29 cellular contexts compared by ENCODE assay signal in the genomic region with DNA sequence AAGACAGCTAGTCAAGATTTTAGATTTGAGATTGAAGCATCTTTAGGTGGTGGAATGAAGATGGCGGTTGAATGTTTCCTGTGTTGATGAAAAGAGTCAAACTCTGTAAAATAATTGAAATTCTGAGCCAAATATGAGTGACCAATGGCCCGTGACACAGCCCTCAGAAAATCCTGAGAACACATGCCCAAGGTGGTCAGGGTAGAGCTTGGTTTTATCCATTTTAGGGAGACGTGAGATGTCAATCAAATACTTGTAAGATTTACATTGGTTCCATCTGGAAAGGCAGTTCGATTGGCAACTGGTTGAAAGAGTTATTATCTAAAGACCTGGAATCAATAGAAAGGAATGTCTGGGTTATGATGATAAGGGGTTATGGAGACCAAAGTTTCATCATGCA.
"Had no signal": no experiment of that assay in that cellular context is flagged by ENCODE, and none has a peak within 500 bp of the region (broad histone marks: within the 10 kb centered on the region; RNA-seq: fewer than 3 reads in every experiment).

No MANE protein-coding gene starts in this region.

- H3K36me3 ChIP-seq: colonic mucosa, esophagus muscularis mucosa, esophagus squamous epithelium, gastrocnemius medialis, gastroesophageal sphincter, heart left ventricle, heart right ventricle had no signal

- DNase-seq: colonic mucosa; cortex of kidney; dermis blood vessel endothelial cell; dorsolateral prefrontal cortex; effector CD4-positive, alpha-beta T cell; effector CD8-positive, alpha-beta T cell; effector memory CD4-positive, alpha-beta T cell; effector memory CD8-positive, alpha-beta T cell; endodermal cell; erythroblast; esophagus squamous epithelium; foreskin fibroblast; foreskin keratinocyte; foreskin melanocyte; gastrocnemius medialis; glutamatergic neuron; head of caudate nucleus; heart left ventricle; heart right ventricle had no signal

- H3K4me3 ChIP-seq: colonic mucosa, coronary artery, dorsolateral prefrontal cortex, esophagus muscularis mucosa, esophagus squamous epithelium, gastrocnemius medialis, gastroesophageal sphincter, heart left ventricle, heart right ventricle had no signal

- H3K4me1 ChIP-seq: colonic mucosa, esophagus muscularis mucosa, esophagus squamous epithelium, foreskin keratinocyte, gastrocnemius medialis, gastroesophageal sphincter, heart left ventricle, heart right ventricle had no signal

- H3K27me3 ChIP-seq: colonic mucosa had no signal

- ATAC-seq: effector memory CD8-positive, alpha-beta T cell; esophagus mucosa; foreskin keratinocyte; gastrocnemius medialis; gastroesophageal sphincter; heart left ventricle; heart right ventricle had no signal

- H3K9me3 Mint-ChIP-seq: dendritic cell treated with granulocyte-macrophage colony-stimulating factor and Interleukin-4, amounts not matched to agents 40 ng/mL and 50 ng/mL, for 4 days; effector memory CD8-positive, alpha-beta T cell had no signal

- H3K27ac ChIP-seq: colonic mucosa, coronary artery, dorsolateral prefrontal cortex, epithelial cell of prostate, esophagus muscularis mucosa, esophagus squamous epithelium, foreskin keratinocyte, gastrocnemius medialis, gastroesophageal sphincter, heart left ventricle, heart right ventricle had no signal

- H3K9me3 ChIP-seq: colonic mucosa, esophagus muscularis mucosa, esophagus squamous epithelium, gastrocnemius medialis, gastroesophageal sphincter, heart left ventricle had no signal

- FAIRE-seq: colon, endometrium, endothelial cell of umbilical vein, frontal cortex had no signal

- H3K27ac Mint-ChIP-seq: dendritic cell treated with granulocyte-macrophage colony-stimulating factor and Interleukin-4, amounts not matched to agents 40 ng/mL and 50 ng/mL, for 4 days; effector memory CD8-positive, alpha-beta T cell; endodermal cell had no signal
